Comparison of ENCODE assay signal across 24 cellular contexts in genomic region chr7:15197359-15197977, GRCh38.
"Had no signal": no experiment of that assay in that cellular context is flagged by ENCODE, and none has a peak within 500 bp of the region (broad histone marks: within the 10 kb centered on the region; RNA-seq: fewer than 3 reads in every experiment).

No MANE protein-coding gene starts in this region.

- H3K27ac Mint-ChIP-seq: activated B cell treated with CpG ODN at 0.5 μM for 24 hours; activated CD8-positive, alpha-beta memory T cell treated with anti-CD3 and anti-CD28 coated beads, Interleukin-2, amount 10 ng/mL, durations not matched to agents 7 days and 5 days; activated CD8-positive, alpha-beta T cell treated with anti-CD3 and anti-CD28 coated beads for 36 hours; activated naive CD4-positive, alpha-beta T cell treated with anti-CD3 and anti-CD28 coated beads, Interleukin-2, amount 50 U/mL, for 72 hours; activated T-helper 2 cell treated with anti-CD3 and anti-CD28 coated beads, Interferon-gamma antibody, Interleukin-2, Interleukin-4, amounts not matched to agents 10 μg/mL and 5 μg/mL and 100 μg/mL, durations not matched to agents 14 hours and 24 hours and 36 hours; naive thymus-derived CD8-positive, alpha-beta T cell; stimulated activated naive B cell treated with anti-CD40 and anti-IgM and Interleukin-4, amounts not matched to agents 10 μg/mL and 1 μg/mL and 100 μg/mL, for 72 hours had no signal

- H3K4me3 ChIP-seq: esophagus muscularis mucosa, gastrocnemius medialis, stomach, thyroid gland, upper lobe of right lung had no signal

- H3K4me1 ChIP-seq: gastrocnemius medialis, parathyroid adenoma, stomach, thyroid gland, upper lobe of right lung had no signal

- H3K9me3 ChIP-seq: esophagus muscularis mucosa, gastrocnemius medialis, stomach, thyroid gland, upper lobe of right lung had no signal

- H3K79me2 ChIP-seq: parathyroid adenoma had no signal

- H3K27me3 Mint-ChIP-seq: activated B cell treated with CpG ODN at 0.5 μM for 24 hours; activated CD8-positive, alpha-beta memory T cell treated with anti-CD3 and anti-CD28 coated beads, Interleukin-2, amount 10 ng/mL, durations not matched to agents 7 days and 5 days; activated CD8-positive, alpha-beta T cell treated with anti-CD3 and anti-CD28 coated beads for 36 hours; central memory CD8-positive, alpha-beta T cell; naive thymus-derived CD8-positive, alpha-beta T cell; stimulated activated naive B cell treated with anti-CD40 and anti-IgM and Interleukin-4, amounts not matched to agents 10 μg/mL and 1 μg/mL and 100 μg/mL, for 72 hours had no signal

- DNase-seq: activated B cell treated with CpG ODN at 0.5 μM for 24 hours; activated CD4-positive, alpha-beta T cell treated with anti-CD3 and anti-CD28 coated beads, Interleukin-2, amount 50 U/mL, for 1 hour; activated CD8-positive, alpha-beta memory T cell treated with anti-CD3 and anti-CD28 coated beads, Interleukin-2, amount 10 ng/mL, durations not matched to agents 7 days and 5 days; activated CD8-positive, alpha-beta T cell treated with anti-CD3 and anti-CD28 coated beads for 36 hours; activated T-cell treated with anti-CD3 and anti-CD28 coated beads, Interleukin-2, amount 50 U/mL, for 48 hours; dermis blood vessel endothelial cell; effector CD4-positive, alpha-beta T cell; gastrocnemius medialis; hippocampal formation; kidney; naive thymus-derived CD8-positive, alpha-beta T cell; right cardiac atrium; stimulated activated CD4-positive, alpha-beta T cell treated with anti-CD3 and anti-CD28 coated beads, Interleukin-15, amount 100 ng/mL, for 24 hours; stimulated activated CD4-positive, alpha-beta T cell treated with anti-CD3 and anti-CD28 coated beads, Interleukin-2, amount 100 ng/mL, for 24 hours; stimulated activated naive B cell treated with anti-CD40 and anti-IgM and Interleukin-4, amounts not matched to agents 10 μg/mL and 1 μg/mL and 100 μg/mL, for 72 hours; stomach; thyroid gland; upper lobe of right lung had no signal

- H3K36me3 ChIP-seq: esophagus muscularis mucosa, gastrocnemius medialis, stomach, thyroid gland, upper lobe of right lung had no signal

- H3K4me1 Mint-ChIP-seq: activated B cell treated with CpG ODN at 0.5 μM for 24 hours; activated CD8-positive, alpha-beta memory T cell treated with anti-CD3 and anti-CD28 coated beads, Interleukin-2, amount 10 ng/mL, durations not matched to agents 7 days and 5 days; central memory CD8-positive, alpha-beta T cell; naive thymus-derived CD8-positive, alpha-beta T cell; neural crest cell; stimulated activated naive B cell treated with anti-CD40 and anti-IgM and Interleukin-4, amounts not matched to agents 10 μg/mL and 1 μg/mL and 100 μg/mL, for 72 hours had no signal

- H3K27me3 ChIP-seq: esophagus muscularis mucosa, gastrocnemius medialis, stomach, thyroid gland, upper lobe of right lung had no signal

- H3K9ac ChIP-seq: parathyroid adenoma had no signal

- H3K36me3 Mint-ChIP-seq: activated CD8-positive, alpha-beta memory T cell treated with anti-CD3 and anti-CD28 coated beads, Interleukin-2, amount 10 ng/mL, durations not matched to agents 7 days and 5 days; activated naive CD4-positive, alpha-beta T cell treated with anti-CD3 and anti-CD28 coated beads, Interleukin-2, amount 50 U/mL, for 72 hours; naive thymus-derived CD8-positive, alpha-beta T cell; stimulated activated naive B cell treated with anti-CD40 and anti-IgM and Interleukin-4, amounts not matched to agents 10 μg/mL and 1 μg/mL and 100 μg/mL, for 72 hours had no signal

- H3K27ac ChIP-seq: esophagus muscularis mucosa, gastrocnemius medialis, parathyroid adenoma, stomach, thyroid gland, upper lobe of right lung had no signal

- H3K9me3 Mint-ChIP-seq: neural crest cell; stimulated activated naive B cell treated with anti-CD40 and anti-IgM and Interleukin-4, amounts not matched to agents 10 μg/mL and 1 μg/mL and 100 μg/mL, for 72 hours had no signal

- H3K4me3 Mint-ChIP-seq: activated B cell treated with CpG ODN at 0.5 μM for 24 hours; activated CD8-positive, alpha-beta memory T cell treated with anti-CD3 and anti-CD28 coated beads, Interleukin-2, amount 10 ng/mL, durations not matched to agents 7 days and 5 days; activated CD8-positive, alpha-beta T cell treated with anti-CD3 and anti-CD28 coated beads for 36 hours; central memory CD8-positive, alpha-beta T cell; naive thymus-derived CD8-positive, alpha-beta T cell; neural crest cell; stimulated activated naive B cell treated with anti-CD40 and anti-IgM and Interleukin-4, amounts not matched to agents 10 μg/mL and 1 μg/mL and 100 μg/mL, for 72 hours had no signal

- H2AFZ ChIP-seq: parathyroid adenoma had no signal

- ATAC-seq: activated CD8-positive, alpha-beta memory T cell treated with anti-CD3 and anti-CD28 coated beads, Interleukin-2, amount 10 ng/mL, durations not matched to agents 7 days and 5 days; activated CD8-positive, alpha-beta T cell treated with anti-CD3 and anti-CD28 coated beads for 36 hours; activated naive CD4-positive, alpha-beta T cell treated with anti-CD3 and anti-CD28 coated beads, Interleukin-2, amount 50 U/mL, for 72 hours; gastrocnemius medialis; naive thymus-derived CD8-positive, alpha-beta T cell; right cardiac atrium; stimulated activated naive B cell treated with anti-CD40 and anti-IgM and Interleukin-4, amounts not matched to agents 10 μg/mL and 1 μg/mL and 100 μg/mL, for 72 hours; upper lobe of right lung had no signal
